1 cellular context compared by ENCODE assay signal in the genomic region with DNA sequence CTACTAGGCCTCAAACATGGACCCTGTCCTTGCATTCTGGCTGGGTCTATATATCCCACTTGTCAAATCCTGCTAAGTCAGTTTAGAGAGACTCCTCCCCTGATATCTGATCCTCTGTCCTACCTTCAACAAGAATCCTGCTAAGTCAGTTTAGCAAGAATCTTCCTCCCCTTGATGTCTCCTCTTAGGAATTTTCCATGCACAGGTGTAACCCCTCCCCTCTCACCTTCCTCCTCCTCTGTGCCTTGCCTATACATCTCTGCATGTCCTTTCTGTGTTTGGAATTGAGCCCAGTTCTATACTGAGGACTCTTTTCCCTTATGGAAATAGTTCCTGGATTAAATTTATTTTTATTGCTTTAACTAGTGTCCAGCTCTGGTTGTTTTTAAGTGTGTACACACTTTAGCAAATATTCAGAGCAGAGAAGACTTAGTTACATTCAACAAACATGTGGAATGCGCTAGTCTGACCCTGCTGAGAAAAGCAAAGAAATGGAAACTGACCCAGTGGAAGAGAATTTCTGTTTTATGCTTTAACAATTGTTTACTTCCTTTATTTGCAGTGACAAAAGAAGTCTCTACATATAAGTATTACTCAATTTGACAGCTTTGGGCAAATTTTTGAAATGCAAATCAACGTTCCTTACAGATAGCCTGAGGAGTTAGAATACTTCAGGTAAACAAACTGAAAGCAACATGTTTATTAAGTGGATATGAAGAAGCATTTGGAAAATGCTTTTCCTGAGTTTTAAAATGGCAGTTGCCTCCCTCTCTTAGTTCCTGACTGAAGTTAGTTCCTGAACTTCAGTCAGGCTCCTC.
A peak's percentile ranks its signal among the peaks of the same experiment; 100 is the strongest.
TF ChIP-seq lines count a peak whose summit lies in the region.

No MANE protein-coding gene starts in this region.

TF ChIP-seq in H1, 55 proteins besides CTCF, POLR2A, EP300 and RAD21:
- TF ChIP-seq SUZ12 (IDR thresholded peaks at IDR 0.05; ENCODE audit: low read length) (no peak), RBBP5 (IDR thresholded peaks at IDR 0.05; ENCODE audit: borderline replicate concordance, low read depth, low read length) (peak; percentile 69; the same call in 1 of the 2 replicates), ZNF274 (IDR thresholded peaks at IDR 0.05; ENCODE audit: borderline replicate concordance, extremely low read depth, low read length) (no peak), SP1 (IDR thresholded peaks at IDR 0.05; ENCODE audit: low read depth, low read length) (peak; percentile 92), YY1 (IDR thresholded peaks at IDR 0.05; ENCODE audit: low read depth, low read length) (no peak), BACH1 (IDR thresholded peaks at IDR 0.05; ENCODE audit: low read length) (peak; percentile 98), POU5F1 (IDR thresholded peaks at IDR 0.05; ENCODE audit: low read depth, low read length) (no peak), CREB1 (IDR thresholded peaks at IDR 0.05) (no peak), SP4 (IDR thresholded peaks at IDR 0.05; ENCODE audit: low read length) (no peak), FOSL1 (IDR thresholded peaks at IDR 0.05; ENCODE audit: insufficient read depth, low read depth, low read length) (no peak), EZH2 (IDR thresholded peaks at IDR 0.05; ENCODE audit: low read depth, low read length, severe bottlenecking) (no peak), TEAD4 (IDR thresholded peaks at IDR 0.05; ENCODE audit: low read depth, low read length) (peak; percentile 77; the same call in 1 of the 2 replicates), JUND (IDR thresholded peaks at IDR 0.05; ENCODE audit: low read length) (no peak), TCF12 (IDR thresholded peaks at IDR 0.05; ENCODE audit: low read depth, low read length) (0 out of 2 replicates have a peak, but pooled peaks have one; percentile 51), TAF7 (optimal IDR thresholded peaks at IDR 0.05; ENCODE audit: borderline replicate concordance, low read depth, low read length) (no peak), PHF8 (conservative IDR thresholded peaks at IDR 0.05; ENCODE audit: low read depth, low read length) (no peak), NRF1 (IDR thresholded peaks at IDR 0.05; ENCODE audit: low read depth, low read length) (no peak), SIRT6 (IDR thresholded peaks at IDR 0.05; ENCODE audit: low read length) (no peak), SRF (IDR thresholded peaks at IDR 0.05; ENCODE audit: low read depth, low read length) (no peak), JUN (IDR thresholded peaks at IDR 0.05; ENCODE audit: low read depth, low read length) (no peak), SAP30 (IDR thresholded peaks at IDR 0.05; ENCODE audit: insufficient read depth, insufficient replicate concordance, low read length) (no peak), ASH2L (IDR thresholded peaks at IDR 0.05; ENCODE audit: low read length) (peak; percentile 60), EGR1 (IDR thresholded peaks at IDR 0.05; ENCODE audit: borderline replicate concordance, low read depth, low read length) (no peak), SIN3A (conservative IDR thresholded peaks at IDR 0.05 in 1 of 2, IDR thresholded peaks at IDR 0.05 in 1 of 2; ENCODE audit: low read depth in 1 of 2, low read length in 2 of 2) (no peak), MAFK (IDR thresholded peaks at IDR 0.05; ENCODE audit: low read depth, low read length) (peak; percentile 88), RFX5 (IDR thresholded peaks at IDR 0.05; ENCODE audit: borderline replicate concordance, low read depth, low read length) (no peak), GTF2F1 (IDR thresholded peaks at IDR 0.05; ENCODE audit: borderline replicate concordance, low read depth, low read length) (no peak), CHD2 (IDR thresholded peaks at IDR 0.05; ENCODE audit: low read length) (no peak), SIX5 (IDR thresholded peaks at IDR 0.05; ENCODE audit: low read depth, low read length) (no peak)
- TF ChIP-seq, protein P1, sequence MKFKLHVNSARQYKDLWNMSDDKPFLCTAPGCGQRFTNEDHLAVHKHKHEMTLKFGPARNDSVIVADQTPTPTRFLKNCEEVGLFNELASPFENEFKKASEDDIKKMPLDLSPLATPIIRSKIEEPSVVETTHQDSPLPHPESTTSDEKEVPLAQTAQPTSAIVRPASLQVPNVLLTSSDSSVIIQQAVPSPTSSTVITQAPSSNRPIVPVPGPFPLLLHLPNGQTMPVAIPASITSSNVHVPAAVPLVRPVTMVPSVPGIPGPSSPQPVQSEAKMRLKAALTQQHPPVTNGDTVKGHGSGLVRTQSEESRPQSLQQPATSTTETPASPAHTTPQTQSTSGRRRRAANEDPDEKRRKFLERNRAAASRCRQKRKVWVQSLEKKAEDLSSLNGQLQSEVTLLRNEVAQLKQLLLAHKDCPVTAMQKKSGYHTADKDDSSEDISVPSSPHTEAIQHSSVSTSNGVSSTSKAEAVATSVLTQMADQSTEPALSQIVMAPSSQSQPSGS (IDR thresholded peaks at IDR 0.05; ENCODE audit: low read length) = 0 out of 2 replicates have a peak, but pooled peaks have one; percentile 18
